12 cellular contexts compared by ENCODE assay signal in the genomic region with DNA sequence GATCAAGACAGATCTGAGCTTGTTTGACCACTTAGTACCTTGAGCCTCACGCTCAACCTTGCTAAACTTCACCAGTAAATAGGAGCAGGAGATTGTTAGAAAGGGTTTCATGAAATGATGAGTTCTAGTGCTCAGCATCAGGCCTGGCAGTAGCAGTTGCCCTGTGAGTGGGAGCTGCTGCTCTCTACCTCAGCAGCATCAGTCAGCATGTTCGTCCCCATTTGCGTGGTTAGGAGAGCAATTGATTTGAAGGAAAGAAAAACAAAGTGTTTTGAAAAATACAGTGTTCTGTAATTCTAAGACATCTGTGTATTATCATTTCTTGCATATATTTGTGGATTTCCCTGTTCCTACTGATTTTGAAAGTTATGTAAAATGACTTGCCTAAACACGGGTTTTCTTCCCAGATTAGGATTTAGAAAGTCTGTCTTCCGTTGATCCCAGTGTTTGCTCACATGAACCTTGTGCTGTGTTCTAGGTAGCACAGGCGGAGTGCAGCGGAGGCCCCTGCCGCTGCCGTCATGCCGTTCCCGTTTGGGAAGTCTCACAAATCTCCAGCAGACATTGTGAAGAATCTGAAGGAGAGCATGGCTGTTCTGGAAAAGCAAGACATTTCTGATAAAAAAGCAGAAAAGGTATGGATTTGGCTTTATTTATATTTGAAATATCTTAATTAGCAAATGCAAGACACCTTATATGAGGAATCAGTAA. TPM values are rescaled to one million over a fixed set of nuclear protein-coding genes. Genes with fewer than 3 reads are reported as not detected.
DNase-seq lines count a peak whose midpoint lies in the region; ATAC-seq and TF ChIP-seq lines count a peak whose summit lies in the region.
"Had no signal": no experiment of that assay in that cellular context is flagged by ENCODE, and none has a peak within 500 bp of the region (broad histone marks: within the 10 kb centered on the region; RNA-seq: fewer than 3 reads in every experiment).

No MANE protein-coding gene starts in this region.

- H3K4me2 ChIP-seq in hepatocyte, result peak overlapping the region; percentile 63

- TF ChIP-seq CTCF in hepatocyte (IDR thresholded peaks at IDR 0.05; ENCODE audit: poor library complexity), result no peak

- H3K4me3 ChIP-seq in hepatocyte, result no peak overlapping the region
- H3K4me3 ChIP-seq: thyroid gland had no signal

- DNase-seq in activated T-cell treated with anti-CD3 and anti-CD28 coated beads, Interleukin-2, amount 50 U/mL, for 24 hours, result no peak
- no peak for DNase-seq in activated T-cell treated with anti-CD3 and anti-CD28 coated beads, Interleukin-2, amount 50 U/mL, for 1 hour
- no peak for DNase-seq in activated CD4-positive, alpha-beta memory T cell treated with anti-CD3 and anti-CD28 coated beads for 36 hours
- DNase-seq in hepatocyte (ENCODE audit: low spot score) (peak; percentile 35), pons (ENCODE audit: low spot score) (no peak), AG08395 (ENCODE audit: low spot score) (no peak)
- no peak for DNase-seq in stimulated activated naive B cell treated with anti-CD40 and anti-IgM and Interleukin-4, amounts not matched to agents 10 μg/mL and 1 μg/mL and 100 μg/mL, for 72 hours
- DNase-seq: PC-3 had no signal

- no peaks in the 10 kb centered on the region for H3K27me3 ChIP-seq in hepatocyte
- H3K27me3 ChIP-seq: thyroid gland had no signal

- H3K4me3 Mint-ChIP-seq in activated T-cell treated with anti-CD3 and anti-CD28 coated beads, Interleukin-2, amount 50 U/mL, for 24 hours, result no peak overlapping the region
- no peak overlapping the region for H3K4me3 Mint-ChIP-seq in activated CD4-positive, alpha-beta memory T cell treated with anti-CD3 and anti-CD28 coated beads for 36 hours
- H3K4me3 Mint-ChIP-seq in stimulated activated naive B cell treated with anti-CD40 and anti-IgM and Interleukin-4, amounts not matched to agents 10 μg/mL and 1 μg/mL and 100 μg/mL, for 72 hours, result no peak overlapping the region
- H3K4me3 Mint-ChIP-seq: mesothelial cell of epicardium had no signal

- no peak overlapping the region for H2AFZ ChIP-seq in hepatocyte

- H3K9me2 ChIP-seq in hepatocyte (replicated peaks; ENCODE audit: insufficient read depth), result no peaks in the 10 kb centered on the region

- peaks cover 81% of the 10 kb centered on the region for H3K79me2 ChIP-seq in hepatocyte

- peak overlapping the region; percentile 74 for H3K27ac ChIP-seq in hepatocyte
- H3K27ac ChIP-seq: KMS-11, thyroid gland had no signal

- peaks cover 72% of the 10 kb centered on the region for H3K4me1 Mint-ChIP-seq in activated T-cell treated with anti-CD3 and anti-CD28 coated beads, Interleukin-2, amount 50 U/mL, for 24 hours (ENCODE audit: low read depth)
- peaks cover 68% of the 10 kb centered on the region for H3K4me1 Mint-ChIP-seq in activated CD4-positive, alpha-beta memory T cell treated with anti-CD3 and anti-CD28 coated beads for 36 hours (ENCODE audit: low read depth)
- H3K4me1 Mint-ChIP-seq in stimulated activated naive B cell treated with anti-CD40 and anti-IgM and Interleukin-4, amounts not matched to agents 10 μg/mL and 1 μg/mL and 100 μg/mL, for 72 hours, result peaks cover 30 to 42% of the 10 kb centered on the region in 2 donors

- ATAC-seq in stimulated activated naive B cell treated with anti-CD40 and anti-IgM and Interleukin-4, amounts not matched to agents 10 μg/mL and 1 μg/mL and 100 μg/mL, for 72 hours (replicated peaks), result no peak
- no peak for ATAC-seq in HG02763 (IDR thresholded peaks at IDR 0.05; ENCODE audit: unreplicated experiment)
- ATAC-seq: PC-3 had no signal

- H3K27ac Mint-ChIP-seq in activated T-cell treated with anti-CD3 and anti-CD28 coated beads, Interleukin-2, amount 50 U/mL, for 24 hours, result peak overlapping the region; percentile 71
- H3K27ac Mint-ChIP-seq in activated CD4-positive, alpha-beta memory T cell treated with anti-CD3 and anti-CD28 coated beads for 36 hours, result peak overlapping the region; percentile 61
- peak overlapping the region; percentile 91 for H3K27ac Mint-ChIP-seq in stimulated activated naive B cell treated with anti-CD40 and anti-IgM and Interleukin-4, amounts not matched to agents 10 μg/mL and 1 μg/mL and 100 μg/mL, for 72 hours

- POLR2A ChIA-PET in activated CD4-positive, alpha-beta memory T cell treated with anti-CD3 and anti-CD28 coated beads for 36 hours (lab: Charles Lee), result interaction anchor here (0.6 kb wide), 1 partner anchor 165 kb away, joined by 3 read pairs; no protein-coding TSS in a partner anchor

- WGBS in hepatocyte (ENCODE audit: low lambda C conversion rate, missing lambda C conversion rate), result 60% methylated on average over 11 of the region's 11 CpGs

- CTCF ChIA-PET in activated CD4-positive, alpha-beta memory T cell treated with anti-CD3 and anti-CD28 coated beads for 36 hours (lab: Charles Lee), result no interaction called here

- peaks cover 38% of the 10 kb centered on the region for H3K4me1 ChIP-seq in hepatocyte (ENCODE audit: insufficient read depth)

- no peaks in the 10 kb centered on the region for H3K9me3 ChIP-seq in hepatocyte (ENCODE audit: low read depth)
- H3K9me3 ChIP-seq: thyroid gland had no signal

- H3K36me3 ChIP-seq in hepatocyte (replicated peaks; ENCODE audit: insufficient read depth, low read depth), result no peaks in the 10 kb centered on the region

- H3K27me3 Mint-ChIP-seq in activated T-cell treated with anti-CD3 and anti-CD28 coated beads, Interleukin-2, amount 50 U/mL, for 24 hours, result no peaks in the 10 kb centered on the region
- no peaks in the 10 kb centered on the region for H3K27me3 Mint-ChIP-seq in activated CD4-positive, alpha-beta memory T cell treated with anti-CD3 and anti-CD28 coated beads for 36 hours
- H3K27me3 Mint-ChIP-seq in stimulated activated naive B cell treated with anti-CD40 and anti-IgM and Interleukin-4, amounts not matched to agents 10 μg/mL and 1 μg/mL and 100 μg/mL, for 72 hours, result no peaks in the 10 kb centered on the region

- H4K20me1 ChIP-seq in hepatocyte (ENCODE audit: insufficient read depth, poor library complexity, severe bottlenecking), result no peaks in the 10 kb centered on the region

- intact Hi-C loops in activated CD4-positive, alpha-beta memory T cell treated with anti-CD3 and anti-CD28 coated beads for 36 hours (cut with micrococcal nuclease), result no loop called here

- peaks cover 82% of the 10 kb centered on the region for H3K36me3 Mint-ChIP-seq in activated T-cell treated with anti-CD3 and anti-CD28 coated beads, Interleukin-2, amount 50 U/mL, for 24 hours (ENCODE audit: low read depth)
- H3K36me3 Mint-ChIP-seq in activated CD4-positive, alpha-beta memory T cell treated with anti-CD3 and anti-CD28 coated beads for 36 hours, result peaks cover 39% of the 10 kb centered on the region
- H3K36me3 Mint-ChIP-seq in stimulated activated naive B cell treated with anti-CD40 and anti-IgM and Interleukin-4, amounts not matched to agents 10 μg/mL and 1 μg/mL and 100 μg/mL, for 72 hours, result peaks cover 35 to 42% of the 10 kb centered on the region in 2 donors

- no peaks in the 10 kb centered on the region for H3K9me3 Mint-ChIP-seq in activated T-cell treated with anti-CD3 and anti-CD28 coated beads, Interleukin-2, amount 50 U/mL, for 24 hours
- H3K9me3 Mint-ChIP-seq in activated CD4-positive, alpha-beta memory T cell treated with anti-CD3 and anti-CD28 coated beads for 36 hours, result no peaks in the 10 kb centered on the region
- no peaks in the 10 kb centered on the region for H3K9me3 Mint-ChIP-seq in stimulated activated naive B cell treated with anti-CD40 and anti-IgM and Interleukin-4, amounts not matched to agents 10 μg/mL and 1 μg/mL and 100 μg/mL, for 72 hours
- H3K9me3 Mint-ChIP-seq: mesothelial cell of epicardium had no signal

RNA-seq across cellular contexts. Expression of a gene that starts 47.0 kb away (rescaled TPM):
- 100 to 1,000 TPM; 128 to 129 TPM for total RNA-seq in activated CD4-positive, alpha-beta memory T cell treated with anti-CD3 and anti-CD28 coated beads for 36 hours
- total RNA-seq in hepatocyte, result 83.9 and 84.4 TPM in 2 replicates
- polyA plus RNA-seq in hepatocyte, result 37.2 and 38.5 TPM in 2 replicates
